9 cellular contexts compared by ENCODE assay signal in genomic region chr7:100358027-100358856, GRCh38. TPM values are rescaled to one million over a fixed set of nuclear protein-coding genes. Genes with fewer than 3 reads are reported as not detected.
DNase-seq lines count a peak whose midpoint lies in the region; ATAC-seq, FAIRE-seq and TF ChIP-seq lines count a peak whose summit lies in the region.
"Had no signal": no experiment of that assay in that cellular context is flagged by ENCODE, and none has a peak within 500 bp of the region (broad histone marks: within the 10 kb centered on the region; RNA-seq: fewer than 3 reads in every experiment).

Gene PILRB (plus strand): TSS chr7:100358117. CDS start chr7:100358303, 186 bp downstream.

- no peak within 1 kb of the TSS for H3K27ac Mint-ChIP-seq in glutamatergic neuron (ENCODE audit: unreplicated experiment)

- FAIRE-seq in GM18507 (lab: Jason Lieb, UNC) = peak; percentile 98

- H3F3A ChIP-seq in SU-DHL-6 (ENCODE audit: insufficient read depth) = peaks cover 8% of the 10 kb centered on the region; the same call in 1 of the 2 replicates

- H4K20me1 ChIP-seq in SU-DHL-6 (ENCODE audit: low read depth, low read length) = no peaks in the 10 kb centered on the region

- intact Hi-C loops in sigmoid colon (cut with DNase I) = no loop called here

- H3K27me3 ChIP-seq in SU-DHL-6 (ENCODE audit: low read length) = no peaks in the 10 kb centered on the region
- H3K27me3 ChIP-seq in sigmoid colon = no peaks in the 10 kb centered on the region

- H3K9me3 ChIP-seq in SU-DHL-6 (ENCODE audit: insufficient read depth, low read length) (no peaks in the 10 kb centered on the region), sigmoid colon (no peaks in the 10 kb centered on the region)

- DNase-seq in GM18507 (ENCODE audit: extremely low spot score, insufficient read length, low read depth) (no peak), glutamatergic neuron (no peak), sigmoid colon (no peak), SK-N-DZ (ENCODE audit: low spot score) (no peak)
- DNase-seq: NCI-H345 had no signal

- WGBS in sigmoid colon, 2 donors = 77 to 82% methylated on average over 11 of the region's 11 CpGs

- peak; percentile 20 for TF ChIP-seq CTCF in SU-DHL-6 (IDR thresholded peaks at IDR 0.05; ENCODE audit: insufficient read depth, low read length, poor library complexity, severe bottlenecking)
- TF ChIP-seq CTCF in glutamatergic neuron (IDR thresholded peaks at IDR 0.05; ENCODE audit: partially characterized antibody, unreplicated experiment) = no peak
- no peak for TF ChIP-seq CTCF in sigmoid colon (IDR thresholded peaks at IDR 0.05)

- ATAC-seq in HG03354 (IDR thresholded peaks at IDR 0.05; ENCODE audit: poor library complexity, severe bottlenecking, unreplicated experiment) (no peak), HG03469 (IDR thresholded peaks at IDR 0.05; ENCODE audit: unreplicated experiment) (no peak), GM18505 (IDR thresholded peaks at IDR 0.05; ENCODE audit: unreplicated experiment) (no peak)

- H3K27ac ChIP-seq in SU-DHL-6 (ENCODE audit: low read depth, low read length) (no peak within 1 kb of the TSS), sigmoid colon (no peak within 1 kb of the TSS)

- no peak within 1 kb of the TSS for H3K4me3 Mint-ChIP-seq in glutamatergic neuron (ENCODE audit: unreplicated experiment)

- no peak within 1 kb of the TSS for H3K9ac ChIP-seq in SU-DHL-6 (ENCODE audit: low read length)

- H3K4me3 ChIP-seq in SU-DHL-6 (ENCODE audit: insufficient read depth, low read length, poor library complexity, severe bottlenecking) = no peak within 1 kb of the TSS
- no peak within 1 kb of the TSS for H3K4me3 ChIP-seq in sigmoid colon

- H3K4me2 ChIP-seq in SU-DHL-6 (ENCODE audit: low read depth, low read length, poor library complexity, severe bottlenecking) = no peak within 1 kb of the TSS

- H3K36me3 Mint-ChIP-seq in glutamatergic neuron (ENCODE audit: unreplicated experiment) = no peaks in the 10 kb centered on the region

- H3K9me3 Mint-ChIP-seq in glutamatergic neuron (ENCODE audit: unreplicated experiment) = peaks cover 4% of the 10 kb centered on the region

- H3K9me2 ChIP-seq in SU-DHL-6 (replicated peaks; ENCODE audit: insufficient read depth, low read length) = no peaks in the 10 kb centered on the region

- TF ChIP-seq EP300 in sigmoid colon (IDR thresholded peaks at IDR 0.05) = no peak

- H3K4me1 ChIP-seq in sigmoid colon = no peaks in the 10 kb centered on the region

- peaks cover 2% of the 10 kb centered on the region for H3K27me3 Mint-ChIP-seq in glutamatergic neuron (ENCODE audit: unreplicated experiment)

- no peaks in the 10 kb centered on the region for H3K79me2 ChIP-seq in SU-DHL-6 (ENCODE audit: insufficient read depth, low read length)

- TF ChIP-seq POLR2A in sigmoid colon (IDR thresholded peaks at IDR 0.05) = no peak
- no peak for TF ChIP-seq POLR2A in GM18505 (IDR thresholded peaks at IDR 0.05; ENCODE audit: borderline replicate concordance, extremely low read depth, insufficient read depth, insufficient read length)

- H3K4me1 Mint-ChIP-seq in glutamatergic neuron (ENCODE audit: low read depth, unreplicated experiment) = peaks cover 2% of the 10 kb centered on the region

- H3K36me3 ChIP-seq in SU-DHL-6 (ENCODE audit: low read length) (peaks cover 27% of the 10 kb centered on the region; the same call in 1 of the 2 replicates), sigmoid colon (peaks cover 60 to 100% (median 79%) of the 10 kb centered on the region in 4 donors)

- H2AFZ ChIP-seq in SU-DHL-6 (ENCODE audit: low read depth, low read length, severe bottlenecking) = no peak within 1 kb of the TSS

RNA-seq across cellular contexts. Expression of gene PILRB, which starts in this region (rescaled TPM):
- 62.6 TPM for total RNA-seq in glutamatergic neuron (ENCODE audit: unreplicated experiment)
- 10 to 100 TPM; 25.3 to 56.2 (median 44.4) TPM for total RNA-seq in sigmoid colon
- polyA plus RNA-seq in sigmoid colon = 10 to 100 TPM in 1 of 3 donors, 1 to 10 TPM in 2; 4.9 to 65.6 (median 7.2) TPM
- polyA plus RNA-seq in SK-N-DZ (2014; cell fraction: cytosol; rRNA removed) = 18.8 and 26.7 TPM in 2 replicates
- polyA plus RNA-seq in SK-N-DZ (2014; cell fraction: nucleus; rRNA removed) = 206 and 266 TPM in 2 replicates
